ENCODE assay signal across 25 cellular contexts in genomic region chr17:21815352-21816063, GRCh38.
"Had no signal": no experiment of that assay in that cellular context is flagged by ENCODE, and none has a peak within 500 bp of the region (broad histone marks: within the 10 kb centered on the region; RNA-seq: fewer than 3 reads in every experiment).

No MANE protein-coding gene starts in this region.

- ATAC-seq: effector memory CD8-positive, alpha-beta T cell; gastrocnemius medialis; naive thymus-derived CD4-positive, alpha-beta T cell had no signal

- H3K9me3 ChIP-seq: gastrocnemius medialis, lower lobe of right lung, thoracic aorta had no signal

- H3K4me1 ChIP-seq: gastrocnemius medialis, lower lobe of right lung had no signal

- H3K4me3 ChIP-seq: gastrocnemius medialis, lower lobe of right lung, skin epidermis, thoracic aorta had no signal

- DNase-seq: activated CD4-positive, alpha-beta memory T cell treated with anti-CD3 and anti-CD28 coated beads for 36 hours; activated CD4-positive, alpha-beta T cell treated with anti-CD3 and anti-CD28 coated beads, Interleukin-2, amount 10 ng/mL, durations not matched to agents 24 days and 14 days; activated CD4-positive, CD25-positive, alpha-beta regulatory T cell treated with anti-CD3 and anti-CD28 coated beads, Interleukin-2, amount 50 U/mL, for 72 hours; activated CD8-positive, alpha-beta memory T cell treated with anti-CD3 and anti-CD28 coated beads, Interleukin-2, amount 50 U/mL, for 4 hours; activated gamma-delta T cell; activated naive CD4-positive, alpha-beta T cell treated with anti-CD3 and anti-CD28 coated beads, Interleukin-2, amount 10 ng/mL, durations not matched to agents 7 days and 5 days; activated T-cell treated with anti-CD3 and anti-CD28 coated beads, Interleukin-2, amount 50 U/mL, for 24 hours; amniotic stem cell; brain microvascular endothelial cell; cortex of kidney; effector memory CD8-positive, alpha-beta T cell; erythroblast; gastrocnemius medialis; glutamatergic neuron; lower lobe of right lung; naive thymus-derived CD4-positive, alpha-beta T cell; nucleus accumbens; stimulated activated CD4-positive, alpha-beta T cell treated with anti-CD3 and anti-CD28 coated beads, Interleukin-4, amount 100 ng/mL, for 24 hours; T-helper 2 cell; trophoblast cell had no signal

- H3K36me3 ChIP-seq: brain microvascular endothelial cell, gastrocnemius medialis, lower lobe of right lung, thoracic aorta had no signal

- H3K27ac ChIP-seq: brain microvascular endothelial cell, gastrocnemius medialis, lower lobe of right lung, skin epidermis, thoracic aorta had no signal

- FAIRE-seq: astrocyte, keratinocyte, urothelium cell line had no signal

- H3K27me3 ChIP-seq: brain microvascular endothelial cell had no signal
